20 cellular contexts compared by ENCODE assay signal in genomic region chr2:47211497-47212011, GRCh38. TPM values are rescaled to one million over a fixed set of nuclear protein-coding genes. Genes with fewer than 3 reads are reported as not detected.
DNase-seq lines count a peak whose midpoint lies in the region.
"Had no signal": no experiment of that assay in that cellular context is flagged by ENCODE, and none has a peak within 500 bp of the region (broad histone marks: within the 10 kb centered on the region; RNA-seq: fewer than 3 reads in every experiment).

No MANE protein-coding gene starts in this region.

- peak; percentile 31 for DNase-seq in DMS 273 (lab: John Stamatoyannopoulos, UW; ENCODE audit: unreplicated experiment)
- no peak for DNase-seq in DMS 273 treated with DMSO at 0.1 percent for 48 hours (lab: John Stamatoyannopoulos, UW)
- peak; percentile 77 for DNase-seq in NCI-H82 (lab: John Stamatoyannopoulos, UW)
- peak; percentile 28 for DNase-seq in glomerular visceral epithelial cell (ENCODE audit: extremely low spot score)
- DNase-seq in myocyte (ENCODE audit: low read depth), result peak; percentile 21
- no peak for DNase-seq in D341Med (ENCODE audit: low spot score)
- DNase-seq in SKM-1 (lab: John Stamatoyannopoulos, UW; ENCODE audit: unreplicated experiment), result no peak
- no peak for DNase-seq in pons (ENCODE audit: low spot score)
- DNase-seq: activated CD4-positive, alpha-beta T cell treated with anti-CD3 and anti-CD28 coated beads for 36 hours; activated T-cell treated with anti-CD3 and anti-CD28 coated beads for 4 hours; CD4-positive, CD25-positive, alpha-beta regulatory T cell; dermis blood vessel endothelial cell; gastrocnemius medialis; NCI-H1092 treated with DMSO at 0.1 percent for 48 hours; NCI-H187; NCI-H524 treated with DMSO at 0.1 percent for 48 hours; stimulated activated CD8-positive, alpha-beta memory T cell treated with anti-CD3 and anti-CD28 coated beads, Interleukin-4, amount 100 ng/mL, for 48 hours; stimulated activated naive CD8-positive, alpha-beta T cell treated with anti-CD3 and anti-CD28 coated beads, Interleukin-15, amount 100 ng/mL, for 72 hours had no signal

RNA-seq across cellular contexts. Expression of gene CALM2, which starts 35.2 kb away (rescaled TPM):
- total RNA-seq in myocyte, result 357 and 483 TPM in 2 replicates
- 583 TPM for polyA plus RNA-seq in myocyte (2012)

RNA-seq across cellular contexts. Expression of gene STPG4, which starts 56.4 kb away (rescaled TPM):
- total RNA-seq in myocyte, result 0.24 TPM in 1 of 2 replicates, not detected in the other
- 0.10 TPM for polyA plus RNA-seq in myocyte (2012)
- total RNA-seq: ascending aorta, dermis blood vessel endothelial cell, RPMI7951 had no signal
- polyA plus RNA-seq: CD4-positive, CD25-positive, alpha-beta regulatory T cell had no signal

Comparison
In these comparisons a context has a peak if more than half of its experiments do, and no peak if none do; other contexts are left out.
1. DNase-seq: peak in DMS 273 (single experiment), NCI-H82 (single experiment), glomerular visceral epithelial cell (single experiment) and myocyte (single experiment); none in DMS 273 treated with DMSO at 0.1 percent for 48 hours (single experiment), D341Med (single experiment), SKM-1 (single experiment) and pons (single experiment).